Comparison of ENCODE assay signal across 8 cellular contexts in the genomic region with DNA sequence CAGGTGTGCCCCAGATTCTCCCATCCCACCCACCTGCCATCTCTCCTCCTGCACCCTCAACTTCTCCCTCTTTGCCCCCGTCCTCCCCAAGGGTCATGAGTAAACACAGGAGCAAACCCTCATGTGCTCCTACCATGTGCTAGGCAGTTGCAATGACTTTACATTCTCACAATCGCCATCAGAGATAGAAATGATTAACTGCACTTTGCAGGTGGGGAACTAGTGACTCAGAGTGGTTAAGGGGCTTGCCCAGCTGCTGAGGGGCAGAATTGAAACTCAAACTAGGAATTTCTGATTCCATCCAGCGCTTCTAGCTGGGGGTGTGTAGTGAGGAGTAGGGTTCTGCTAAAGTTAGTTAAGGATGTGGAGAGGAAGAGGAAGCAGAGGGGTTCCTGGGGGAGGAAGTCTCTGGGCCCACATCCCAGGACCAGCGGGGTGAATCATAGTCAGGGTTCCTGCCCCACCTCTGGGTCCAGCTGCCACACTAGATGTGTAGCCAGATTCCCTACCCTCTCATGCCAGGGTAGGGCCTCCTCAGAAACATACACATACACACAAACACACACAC. TPM values are rescaled to one million over a fixed set of nuclear protein-coding genes. Genes with fewer than 3 reads are reported as not detected.
DNase-seq lines count a peak whose midpoint lies in the region; ATAC-seq and TF ChIP-seq lines count a peak whose summit lies in the region.

No MANE protein-coding gene starts in this region.

- POLR2A ChIA-PET in CD8-positive, alpha-beta T cell (lab: Charles Lee), result no interaction called here

- no peak overlapping the region for H3K27ac ChIP-seq in CD8-positive, alpha-beta T cell (ENCODE audit: low read depth, low read length)
- H3K27ac ChIP-seq in MM.1S (ENCODE audit: low read length), result no peak overlapping the region

- peak overlapping the region; percentile 55 for H3K27ac Mint-ChIP-seq in CD8-positive, alpha-beta T cell

- TF ChIP-seq CTCF in CD8-positive, alpha-beta T cell (IDR thresholded peaks at IDR 0.05), result no peak
- no peak for TF ChIP-seq CTCF in MM.1S (IDR thresholded peaks at IDR 0.05; ENCODE audit: low read length)

- H3K4me1 Mint-ChIP-seq in CD8-positive, alpha-beta T cell (ENCODE audit: low read depth), result peaks cover 5% of the 10 kb centered on the region

- H3K4me3 ChIP-seq in CD8-positive, alpha-beta T cell (ENCODE audit: low read depth, low read length), result no peak overlapping the region
- H3K4me3 ChIP-seq in MM.1S (ENCODE audit: low read length), result no peak overlapping the region

- no peaks in the 10 kb centered on the region for H3K79me2 ChIP-seq in MM.1S (ENCODE audit: low read length)

- no peaks in the 10 kb centered on the region for H3K27me3 ChIP-seq in CD8-positive, alpha-beta T cell (ENCODE audit: insufficient read depth, low read length)
- H3K27me3 ChIP-seq in MM.1S (replicated peaks; ENCODE audit: insufficient read depth, low read length), result no peaks in the 10 kb centered on the region

- H3K36me3 ChIP-seq in CD8-positive, alpha-beta T cell (ENCODE audit: insufficient read depth, low read length), result peaks cover 10% of the 10 kb centered on the region
- H3K36me3 ChIP-seq in MM.1S (replicated peaks; ENCODE audit: insufficient read depth, low read length), result no peaks in the 10 kb centered on the region

- no peaks in the 10 kb centered on the region for H3K9me3 Mint-ChIP-seq in CD8-positive, alpha-beta T cell

- H3K9ac ChIP-seq in MM.1S (ENCODE audit: low read length), result no peak overlapping the region

- H3K9me3 ChIP-seq in CD8-positive, alpha-beta T cell (ENCODE audit: low read length), result no peaks in the 10 kb centered on the region
- no peaks in the 10 kb centered on the region for H3K9me3 ChIP-seq in MM.1S (replicated peaks; ENCODE audit: insufficient read depth, low read length)

- intact Hi-C loops in CD8-positive, alpha-beta T cell (cut with DNase I, micrococcal nuclease), result no loop called here
- intact Hi-C loops in posterior vena cava (cut with DNase I), result no loop called here

- H2AFZ ChIP-seq in MM.1S (ENCODE audit: low read length), result no peak overlapping the region

- H3K4me2 ChIP-seq in MM.1S (ENCODE audit: low read depth, low read length), result no peak overlapping the region

- H3K27me3 Mint-ChIP-seq in CD8-positive, alpha-beta T cell (ENCODE audit: low read depth), result no peaks in the 10 kb centered on the region

- H3K4me1 ChIP-seq in CD8-positive, alpha-beta T cell (ENCODE audit: insufficient read depth, low read length), result no peaks in the 10 kb centered on the region
- H3K4me1 ChIP-seq in MM.1S (ENCODE audit: low read length), result no peaks in the 10 kb centered on the region

- DNase-seq in CD8-positive, alpha-beta T cell, result no peak
- DNase-seq in activated T-helper 9 cell treated with anti-CD3 and anti-CD28 coated beads, Interleukin-2, amount 50 U/mL, for 16 hours (ENCODE audit: low read depth), result peak; percentile 25
- DNase-seq in posterior vena cava (ENCODE audit: low spot score) (peak; percentile 81), MM.1S (no peak), NCI-H1436 treated with DMSO at 0.1 percent for 48 hours (lab: John Stamatoyannopoulos, UW) (no peak)

- H3K9me2 ChIP-seq in MM.1S (replicated peaks; ENCODE audit: insufficient read depth, low read length), result no peaks in the 10 kb centered on the region

- no peak for ATAC-seq in CD8-positive, alpha-beta T cell
- ATAC-seq in GM19455 (IDR thresholded peaks at IDR 0.05; ENCODE audit: unreplicated experiment), result peak; percentile 55
- peak; percentile 81 for ATAC-seq in HG03520 (IDR thresholded peaks at IDR 0.05; ENCODE audit: unreplicated experiment)
- ATAC-seq in GM21526 (IDR thresholded peaks at IDR 0.05; ENCODE audit: low FRiP score, unreplicated experiment), result no peak

- no peaks in the 10 kb centered on the region for H4K20me1 ChIP-seq in MM.1S (ENCODE audit: insufficient read depth, low read length)

- H3K36me3 Mint-ChIP-seq in CD8-positive, alpha-beta T cell, result peaks cover 57% of the 10 kb centered on the region

- CTCF ChIA-PET in CD8-positive, alpha-beta T cell (lab: Charles Lee), result no interaction called here

- no peak overlapping the region for H3K4me3 Mint-ChIP-seq in CD8-positive, alpha-beta T cell

- H3F3A ChIP-seq in MM.1S (ENCODE audit: insufficient read depth, low read length), result no peaks in the 10 kb centered on the region

RNA-seq across cellular contexts. Expression of a gene that starts 16.0 kb away (rescaled TPM):
- under 1 TPM; 0.78 to 0.90 TPM for total RNA-seq in CD8-positive, alpha-beta T cell
- total RNA-seq in posterior vena cava, result under 1 TPM; 0.52 to 0.88 TPM

RNA-seq across cellular contexts. Expression of a gene that starts 20.5 kb away (rescaled TPM):
- total RNA-seq in CD8-positive, alpha-beta T cell, result 10 to 100 TPM in 1 of 2 experiments, 1 to 10 TPM in 1; 9.3 to 11.3 TPM
- 10 to 100 TPM; 72.6 to 84.7 TPM for total RNA-seq in posterior vena cava

RNA-seq across cellular contexts. Expression of a gene that starts 25.5 kb away (rescaled TPM):
- not detected for total RNA-seq in CD8-positive, alpha-beta T cell
- not detected for total RNA-seq in posterior vena cava

RNA-seq across cellular contexts. Expression of a gene that starts 53.9 kb away (rescaled TPM):
- total RNA-seq in CD8-positive, alpha-beta T cell, result under 1 TPM; 0.16 to 0.31 TPM
- total RNA-seq in posterior vena cava, result 1 to 10 TPM; 2.0 to 2.9 TPM

Comparison
In these comparisons a context has a peak if more than half of its experiments do, and no peak if none do; other contexts are left out.
1. ATAC-seq: peak in GM19455 (single experiment) and HG03520 (single experiment); none in CD8-positive, alpha-beta T cell (single experiment) and GM21526 (single experiment).
2. DNase-seq: peak in activated T-helper 9 cell treated with anti-CD3 and anti-CD28 coated beads, Interleukin-2, amount 50 U/mL, for 16 hours (single experiment) and posterior vena cava (single experiment); none in CD8-positive, alpha-beta T cell (0 of 7), MM.1S (single experiment) and NCI-H1436 treated with DMSO at 0.1 percent for 48 hours (single experiment).
3. RNA of a gene that starts 20.5 kb away (total RNA-seq): 72.6 to 84.7 TPM in posterior vena cava; 9.3 to 11.3 TPM in CD8-positive, alpha-beta T cell; every median in the first group is over 4 times any median in the second.